ENCODE assay signal across 8 cellular contexts in the genomic region with DNA sequence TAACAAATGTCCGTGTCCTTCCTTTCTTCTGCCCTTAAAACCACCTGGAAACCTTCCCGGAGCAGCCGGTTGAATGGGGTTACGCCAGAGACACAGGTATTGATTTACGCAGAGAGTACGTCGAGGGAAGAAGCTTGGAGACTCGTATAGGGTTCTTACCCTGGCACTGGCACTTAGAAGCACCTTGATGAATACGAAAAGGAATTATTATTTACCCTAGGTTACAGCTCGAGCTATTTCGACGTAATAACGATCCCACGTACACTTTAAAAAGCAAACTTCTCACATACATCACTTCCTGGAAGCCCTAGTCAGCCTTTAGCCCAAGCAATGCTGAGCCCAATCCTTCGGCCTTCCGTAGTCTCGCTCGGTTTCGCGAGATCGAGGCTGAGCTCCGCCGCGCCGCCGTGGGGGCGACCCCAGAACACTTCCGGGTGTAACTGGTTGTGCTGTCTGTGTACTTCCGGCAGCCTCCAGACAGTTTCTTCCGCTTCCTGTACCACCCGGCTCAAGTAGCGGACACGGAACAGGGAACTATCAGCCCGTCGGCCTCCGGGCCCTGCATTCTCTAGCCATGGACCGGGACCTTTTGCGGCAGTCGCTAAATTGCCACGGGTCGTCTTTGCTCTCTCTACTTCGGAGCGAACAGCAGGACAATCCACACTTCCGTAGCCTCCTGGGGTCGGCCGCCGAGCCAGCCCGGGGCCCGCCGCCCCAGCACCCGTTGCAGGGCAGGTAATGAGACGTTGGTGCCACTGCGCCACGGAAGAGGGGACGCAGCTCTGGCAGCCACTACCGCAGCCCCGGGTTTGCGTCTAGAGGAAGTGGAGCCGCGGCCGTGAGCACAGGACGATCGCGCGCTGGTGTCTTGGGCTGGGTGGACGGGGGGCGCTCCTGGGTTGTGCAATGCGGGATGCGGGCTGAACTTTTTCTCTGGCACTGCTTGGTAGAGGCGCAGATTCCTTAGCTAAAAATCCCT. TPM values are rescaled to one million over a fixed set of nuclear protein-coding genes. Genes with fewer than 3 reads are reported as not detected.
DNase-seq lines count a peak whose midpoint lies in the region; TF ChIP-seq lines count a peak whose summit lies in the region.

A gene with protein sequence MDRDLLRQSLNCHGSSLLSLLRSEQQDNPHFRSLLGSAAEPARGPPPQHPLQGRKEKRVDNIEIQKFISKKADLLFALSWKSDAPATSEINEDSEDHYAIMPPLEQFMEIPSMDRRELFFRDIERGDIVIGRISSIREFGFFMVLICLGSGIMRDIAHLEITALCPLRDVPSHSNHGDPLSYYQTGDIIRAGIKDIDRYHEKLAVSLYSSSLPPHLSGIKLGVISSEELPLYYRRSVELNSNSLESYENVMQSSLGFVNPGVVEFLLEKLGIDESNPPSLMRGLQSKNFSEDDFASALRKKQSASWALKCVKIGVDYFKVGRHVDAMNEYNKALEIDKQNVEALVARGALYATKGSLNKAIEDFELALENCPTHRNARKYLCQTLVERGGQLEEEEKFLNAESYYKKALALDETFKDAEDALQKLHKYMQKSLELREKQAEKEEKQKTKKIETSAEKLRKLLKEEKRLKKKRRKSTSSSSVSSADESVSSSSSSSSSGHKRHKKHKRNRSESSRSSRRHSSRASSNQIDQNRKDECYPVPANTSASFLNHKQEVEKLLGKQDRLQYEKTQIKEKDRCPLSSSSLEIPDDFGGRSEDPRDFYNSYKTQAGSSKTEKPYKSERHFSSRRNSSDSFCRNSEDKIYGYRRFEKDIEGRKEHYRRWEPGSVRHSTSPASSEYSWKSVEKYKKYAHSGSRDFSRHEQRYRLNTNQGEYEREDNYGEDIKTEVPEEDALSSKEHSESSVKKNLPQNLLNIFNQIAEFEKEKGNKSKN (plus strand): TSS at position 476 of the 979 bp plus-strand sequence. CDS start 99 bp downstream, at position 575.

- H3K36me3 Mint-ChIP-seq in nephron (ENCODE audit: low read depth): peaks cover 35% of the 10 kb centered on the region
- H3K36me3 Mint-ChIP-seq in stimulated activated naive CD8-positive, alpha-beta T cell treated with anti-CD3 and anti-CD28 coated beads, Interleukin-15, Interleukin-2, amounts not matched to agents 100 ng/mL and 50 ng/mL, for 24 hours (ENCODE audit: low read depth): peaks cover 42% of the 10 kb centered on the region

- peak; percentile 93 for TF ChIP-seq POLR2A in Raji (IDR thresholded peaks at IDR 0.05; ENCODE audit: insufficient read depth, low read depth, low read length)

- H3K9me3 Mint-ChIP-seq in nephron: peaks cover 3% of the 10 kb centered on the region
- peaks cover 4% of the 10 kb centered on the region for H3K9me3 Mint-ChIP-seq in stimulated activated naive CD8-positive, alpha-beta T cell treated with anti-CD3 and anti-CD28 coated beads, Interleukin-15, Interleukin-2, amounts not matched to agents 100 ng/mL and 50 ng/mL, for 24 hours

- peak within 1 kb of the TSS; percentile 98 to 99 (median 99) for H3K27ac Mint-ChIP-seq in nephron
- peak within 1 kb of the TSS; percentile 96 for H3K27ac Mint-ChIP-seq in stimulated activated naive CD8-positive, alpha-beta T cell treated with anti-CD3 and anti-CD28 coated beads, Interleukin-15, Interleukin-2, amounts not matched to agents 100 ng/mL and 50 ng/mL, for 24 hours

- H3K4me1 Mint-ChIP-seq in nephron: peaks cover 20% of the 10 kb centered on the region
- H3K4me1 Mint-ChIP-seq in stimulated activated naive CD8-positive, alpha-beta T cell treated with anti-CD3 and anti-CD28 coated beads, Interleukin-15, Interleukin-2, amounts not matched to agents 100 ng/mL and 50 ng/mL, for 24 hours (ENCODE audit: low read depth): peaks cover 20% of the 10 kb centered on the region

- peak within 1 kb of the TSS; percentile 66 for H3K4me3 ChIP-seq in LNCaP clone FGC (ENCODE audit: low read depth, low read length)
- H3K4me3 ChIP-seq in fibroblast of the aortic adventitia (ENCODE audit: low read depth, low read length): peak within 1 kb of the TSS; percentile 86

- TF ChIP-seq CTCF in LNCaP clone FGC (IDR thresholded peaks at IDR 0.05; ENCODE audit: control insufficient read depth, extremely low read depth, insufficient read depth) (peak; percentile 14; the same call in 1 of the 2 replicates), fibroblast of the aortic adventitia (IDR thresholded peaks at IDR 0.05; ENCODE audit: insufficient read depth, low read length) (no peak), nephron (IDR thresholded peaks at IDR 0.05; ENCODE audit: unreplicated experiment in 3 of 3) (peak in 1 of 3 experiments; percentile 6)

- H3K4me3 Mint-ChIP-seq in nephron: peak within 1 kb of the TSS; percentile 98 to 100 (median 99)
- peak within 1 kb of the TSS; percentile 97 for H3K4me3 Mint-ChIP-seq in stimulated activated naive CD8-positive, alpha-beta T cell treated with anti-CD3 and anti-CD28 coated beads, Interleukin-15, Interleukin-2, amounts not matched to agents 100 ng/mL and 50 ng/mL, for 24 hours

- DNase-seq in ELF-1 (ENCODE audit: low read depth, low spot score) (peak; percentile 96), GOT3 (lab: John Stamatoyannopoulos, UW) (peak; percentile 94), LNCaP clone FGC (ENCODE audit: low read depth) (peak; percentile 94), fibroblast of the aortic adventitia (ENCODE audit: low read depth) (peak; percentile 96)
- DNase-seq in activated T-helper 9 cell treated with anti-CD3 and anti-CD28 coated beads, Interleukin-2, amount 50 U/mL, for 16 hours (ENCODE audit: low read depth): peak; percentile 88

- H3K27me3 Mint-ChIP-seq in nephron (ENCODE audit: low read depth): peaks cover 29% of the 10 kb centered on the region
- H3K27me3 Mint-ChIP-seq in stimulated activated naive CD8-positive, alpha-beta T cell treated with anti-CD3 and anti-CD28 coated beads, Interleukin-15, Interleukin-2, amounts not matched to agents 100 ng/mL and 50 ng/mL, for 24 hours: peaks cover 22% of the 10 kb centered on the region

RNA-seq across cellular contexts. Expression of the gene that starts here (rescaled TPM):
- total RNA-seq in fibroblast of the aortic adventitia (ENCODE audit: low replicate concordance): 43.5 and 105 TPM in 2 replicates

Comparison
In these comparisons a context has a peak if more than half of its experiments do, and no peak if none do; other contexts are left out.
1. Peak in every context shown above with its lines: DNase-seq and H3K4me3 ChIP-seq.